Comparison of ENCODE assay signal across 13 cellular contexts in the genomic region with DNA sequence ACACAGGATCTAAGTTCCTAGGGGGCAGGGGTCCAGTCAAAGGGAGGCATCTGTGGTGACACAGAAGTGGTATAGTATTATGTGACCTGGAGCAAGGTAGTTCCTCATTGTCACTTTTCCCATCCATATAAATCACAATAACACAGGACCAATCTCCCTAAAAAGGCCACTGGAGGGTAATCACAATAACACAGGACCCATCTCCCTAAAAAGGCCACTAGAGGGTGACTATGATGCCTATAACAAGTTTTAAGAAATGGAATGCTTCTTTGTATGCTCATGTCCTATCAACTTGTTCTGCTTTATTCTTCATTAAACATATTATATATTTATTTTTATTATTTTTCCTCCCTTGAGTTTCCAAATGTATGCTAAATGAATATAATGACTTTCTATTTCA.
DNase-seq lines count a peak whose midpoint lies in the region; TF ChIP-seq lines count a peak whose summit lies in the region.
"Had no signal": no experiment of that assay in that cellular context is flagged by ENCODE, and none has a peak within 500 bp of the region (broad histone marks: within the 10 kb centered on the region; RNA-seq: fewer than 3 reads in every experiment).

No MANE protein-coding gene starts in this region.

- DNase-seq in NB4 (ENCODE audit: low read depth) (peak; percentile 11), astrocyte of the hippocampus (ENCODE audit: low read depth, low spot score) (peak; percentile 6), caudate nucleus (lab: John Stamatoyannopoulos, UW) (no peak), SW 1271 (lab: John Stamatoyannopoulos, UW) (no peak)
- no peak for DNase-seq in activated CD4-positive, alpha-beta T cell treated with anti-CD3 and anti-CD28 coated beads, Interleukin-2, amount 50 U/mL, for 1 hour
- DNase-seq: activated CD8-positive, alpha-beta T cell treated with anti-CD3 and anti-CD28 coated beads for 36 hours; effector CD8-positive, alpha-beta T cell; natural killer cell; NCI-H1930; stimulated activated CD4-positive, alpha-beta T cell treated with anti-CD3 and anti-CD28 coated beads, Interleukin-2, amount 100 ng/mL, for 48 hours; stomach had no signal

- H3K9ac ChIP-seq in neural cell (ENCODE audit: low read length): no peak overlapping the region

- no peaks in the 10 kb centered on the region for H3K79me2 ChIP-seq in DOHH2 (ENCODE audit: control insufficient read depth, low read length)
- H3K79me2 ChIP-seq in neural cell (replicated peaks; ENCODE audit: insufficient read depth, low read length): no peaks in the 10 kb centered on the region

- H3K27ac ChIP-seq in DOHH2 (ENCODE audit: low read depth, low read length): no peak overlapping the region
- no peak overlapping the region for H3K27ac ChIP-seq in neural cell (ENCODE audit: low read length)
- H3K27ac ChIP-seq in caudate nucleus (ENCODE audit: low read depth, low read length): no peak overlapping the region
- H3K27ac ChIP-seq: stomach had no signal

- TF ChIP-seq POLR2A in NB4 (IDR thresholded peaks at IDR 0.05; ENCODE audit: extremely low read depth, insufficient read length): no peak

- H3K36me3 ChIP-seq in DOHH2 (ENCODE audit: control insufficient read depth, low read length) (peaks cover 4% of the 10 kb centered on the region; the same call in 1 of the 2 replicates), neural cell (ENCODE audit: insufficient read depth, low read length) (no peaks in the 10 kb centered on the region)
- H3K36me3 ChIP-seq: stomach had no signal

- H3K9me2 ChIP-seq in DOHH2 (replicated peaks; ENCODE audit: control insufficient read depth, low read length): no peaks in the 10 kb centered on the region
- no peaks in the 10 kb centered on the region for H3K9me2 ChIP-seq in neural cell (ENCODE audit: insufficient read depth, low read length)

- peaks cover 15% of the 10 kb centered on the region for H3K4me1 ChIP-seq in DOHH2 (ENCODE audit: control insufficient read depth, low read length)
- H3K4me1 ChIP-seq: stomach had no signal

- H3K27me3 ChIP-seq in DOHH2 (ENCODE audit: control insufficient read depth, low read length) (no peaks in the 10 kb centered on the region), neural cell (ENCODE audit: insufficient read depth, low read depth, low read length) (no peaks in the 10 kb centered on the region)
- H3K27me3 ChIP-seq: stomach had no signal

- TF ChIP-seq RAD21 in neural cell (conservative IDR thresholded peaks at IDR 0.05): no peak

- H4K20me1 ChIP-seq in DOHH2 (ENCODE audit: control insufficient read depth, insufficient read depth, low read depth, low read length) (no peaks in the 10 kb centered on the region), neural cell (ENCODE audit: insufficient read depth) (no peaks in the 10 kb centered on the region)

- H3K4me2 ChIP-seq in DOHH2 (ENCODE audit: low read length) (no peak overlapping the region), neural cell (ENCODE audit: low read length) (no peak overlapping the region)

- no peak for TF ChIP-seq EP300 in neural cell (conservative IDR thresholded peaks at IDR 0.05; ENCODE audit: poor library complexity, severe bottlenecking)

- H2AFZ ChIP-seq in neural cell (ENCODE audit: low read depth, low read length): no peak overlapping the region

- H3K4me3 ChIP-seq in DOHH2 (ENCODE audit: low read length): no peak overlapping the region
- H3K4me3 ChIP-seq in NB4 (ENCODE audit: low read depth, low read length): no peak overlapping the region
- H3K4me3 ChIP-seq in neural cell (ENCODE audit: low read length): no peak overlapping the region
- H3K4me3 ChIP-seq: stomach had no signal

- no peaks in the 10 kb centered on the region for H3F3A ChIP-seq in DOHH2 (ENCODE audit: control insufficient read depth, insufficient read depth)
- H3F3A ChIP-seq in neural cell (ENCODE audit: insufficient read depth, low read length, poor library complexity, severe bottlenecking): no peaks in the 10 kb centered on the region

- H3K9me3 ChIP-seq in DOHH2 (ENCODE audit: control insufficient read depth, insufficient read depth, low read length): no peaks in the 10 kb centered on the region
- H3K9me3 ChIP-seq in neural cell (ENCODE audit: low read length): no peaks in the 10 kb centered on the region
- H3K9me3 ChIP-seq: stomach had no signal

- TF ChIP-seq CTCF in DOHH2 (IDR thresholded peaks at IDR 0.05; ENCODE audit: low read depth, low read length, poor library complexity, severe bottlenecking): peak; percentile 48
- peak; percentile 25 for TF ChIP-seq CTCF in NB4 (IDR thresholded peaks at IDR 0.05; ENCODE audit: low read depth, low read length)
- TF ChIP-seq CTCF in neural cell (IDR thresholded peaks at IDR 0.05; ENCODE audit: poor library complexity, severe bottlenecking): peak; percentile 23

TF ChIP-seq in neural cell, 6 proteins besides CTCF, POLR2A, EP300 and RAD21:
- TF ChIP-seq TAF1 (IDR thresholded peaks at IDR 0.05; ENCODE audit: low read depth) (no peak), SMC3 (conservative IDR thresholded peaks at IDR 0.05; ENCODE audit: poor library complexity) (no peak)
- TF ChIP-seq, protein P1, sequence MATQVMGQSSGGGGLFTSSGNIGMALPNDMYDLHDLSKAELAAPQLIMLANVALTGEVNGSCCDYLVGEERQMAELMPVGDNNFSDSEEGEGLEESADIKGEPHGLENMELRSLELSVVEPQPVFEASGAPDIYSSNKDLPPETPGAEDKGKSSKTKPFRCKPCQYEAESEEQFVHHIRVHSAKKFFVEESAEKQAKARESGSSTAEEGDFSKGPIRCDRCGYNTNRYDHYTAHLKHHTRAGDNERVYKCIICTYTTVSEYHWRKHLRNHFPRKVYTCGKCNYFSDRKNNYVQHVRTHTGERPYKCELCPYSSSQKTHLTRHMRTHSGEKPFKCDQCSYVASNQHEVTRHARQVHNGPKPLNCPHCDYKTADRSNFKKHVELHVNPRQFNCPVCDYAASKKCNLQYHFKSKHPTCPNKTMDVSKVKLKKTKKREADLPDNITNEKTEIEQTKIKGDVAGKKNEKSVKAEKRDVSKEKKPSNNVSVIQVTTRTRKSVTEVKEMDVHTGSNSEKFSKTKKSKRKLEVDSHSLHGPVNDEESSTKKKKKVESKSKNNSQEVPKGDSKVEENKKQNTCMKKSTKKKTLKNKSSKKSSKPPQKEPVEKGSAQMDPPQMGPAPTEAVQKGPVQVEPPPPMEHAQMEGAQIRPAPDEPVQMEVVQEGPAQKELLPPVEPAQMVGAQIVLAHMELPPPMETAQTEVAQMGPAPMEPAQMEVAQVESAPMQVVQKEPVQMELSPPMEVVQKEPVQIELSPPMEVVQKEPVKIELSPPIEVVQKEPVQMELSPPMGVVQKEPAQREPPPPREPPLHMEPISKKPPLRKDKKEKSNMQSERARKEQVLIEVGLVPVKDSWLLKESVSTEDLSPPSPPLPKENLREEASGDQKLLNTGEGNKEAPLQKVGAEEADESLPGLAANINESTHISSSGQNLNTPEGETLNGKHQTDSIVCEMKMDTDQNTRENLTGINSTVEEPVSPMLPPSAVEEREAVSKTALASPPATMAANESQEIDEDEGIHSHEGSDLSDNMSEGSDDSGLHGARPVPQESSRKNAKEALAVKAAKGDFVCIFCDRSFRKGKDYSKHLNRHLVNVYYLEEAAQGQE (IDR thresholded peaks at IDR 0.05; ENCODE audit: borderline replicate concordance): no peak

Comparison
In these comparisons a context has a peak if more than half of its experiments do, and no peak if none do; other contexts are left out.
1. DNase-seq: peak in NB4 (single experiment) and astrocyte of the hippocampus (single experiment); none in caudate nucleus (0 of 61), activated CD4-positive, alpha-beta T cell treated with anti-CD3 and anti-CD28 coated beads, Interleukin-2, amount 50 U/mL, for 1 hour (single experiment) and SW 1271 (0 of 2).
2. Peak in every context shown above with its lines, with median percentiles within 50 percentile points of each other: CTCF ChIP-seq.